In the genomic region with DNA sequence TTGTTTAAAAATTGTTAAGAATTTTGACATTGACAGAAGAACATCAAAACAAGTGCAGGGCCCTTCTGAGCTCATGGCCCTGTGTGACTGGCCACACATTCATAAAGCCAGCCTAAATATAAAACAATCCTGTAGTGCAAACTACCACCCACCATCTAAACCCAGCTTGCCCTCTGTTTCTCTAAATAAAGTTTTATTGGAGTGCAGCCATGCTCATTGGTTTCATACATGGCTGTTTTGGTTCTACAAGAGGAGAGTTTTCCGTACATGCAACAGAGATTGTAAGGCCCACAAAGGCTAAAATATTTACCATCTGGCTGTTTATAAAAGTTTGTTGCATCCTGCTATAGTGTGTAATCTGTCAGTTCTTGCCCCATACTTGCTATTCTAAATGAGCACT, we compare ENCODE assay signal across 33 cellular contexts.
"Had no signal": no experiment of that assay in that cellular context is flagged by ENCODE, and none has a peak within 500 bp of the region (broad histone marks: within the 10 kb centered on the region; RNA-seq: fewer than 3 reads in every experiment).

No MANE protein-coding gene starts in this region.

- H3K79me2 ChIP-seq: parathyroid adenoma had no signal

- H3K4me2 ChIP-seq: smooth muscle cell had no signal

- H3K9me3 ChIP-seq: neutrophil, ovary, psoas muscle, spleen, stomach, thoracic aorta, thyroid gland, tibial nerve, upper lobe of left lung, vagina had no signal

- H3K27me3 Mint-ChIP-seq: naive B cell; progenitor cell of endocrine pancreas; stimulated activated memory B cell treated with anti-CD40 and anti-IgM and Interleukin-4, amounts not matched to agents 10 μg/mL and 1 μg/mL and 100 μg/mL, for 72 hours had no signal

- H3K4me3 Mint-ChIP-seq: naive B cell; naive thymus-derived CD8-positive, alpha-beta T cell; natural killer cell treated with Interleukin-12 subunit alpha and Interleukin-12 subunit beta and Interleukin-15 and Interleukin-18, amount 100 ng/mL, for 72 hours; nephron progenitor cell; neural crest cell; stimulated activated memory B cell treated with anti-CD40 and anti-IgM and Interleukin-4, amounts not matched to agents 10 μg/mL and 1 μg/mL and 100 μg/mL, for 72 hours; stimulated activated naive CD8-positive, alpha-beta T cell treated with anti-CD3 and anti-CD28 coated beads, Interleukin-15, Interleukin-2, amounts not matched to agents 100 ng/mL and 50 ng/mL, for 24 hours had no signal

- H3K36me3 Mint-ChIP-seq: naive B cell; natural killer cell treated with Interleukin-12 subunit alpha and Interleukin-12 subunit beta and Interleukin-15 and Interleukin-18, amount 100 ng/mL, for 72 hours; stimulated activated memory B cell treated with anti-CD40 and anti-IgM and Interleukin-4, amounts not matched to agents 10 μg/mL and 1 μg/mL and 100 μg/mL, for 72 hours had no signal

- H3K27ac ChIP-seq: neutrophil, ovary, parathyroid adenoma, psoas muscle, skin epidermis, spleen, stomach, thoracic aorta, thyroid gland, tibial nerve, upper lobe of left lung, vagina had no signal

- H3K4me1 Mint-ChIP-seq: naive B cell; naive thymus-derived CD8-positive, alpha-beta T cell; nephron progenitor cell; neural crest cell; stimulated activated memory B cell treated with anti-CD40 and anti-IgM and Interleukin-4, amounts not matched to agents 10 μg/mL and 1 μg/mL and 100 μg/mL, for 72 hours had no signal

- H3K4me3 ChIP-seq: ovary, psoas muscle, skin epidermis, smooth muscle cell, spleen, stomach, thoracic aorta, thyroid gland, tibial nerve, upper lobe of left lung, vagina had no signal

- DNase-seq: naive B cell; naive thymus-derived CD8-positive, alpha-beta T cell; nephron progenitor cell; nucleus accumbens; ovary; posterior cingulate gyrus; psoas muscle; right cardiac atrium; spleen; stimulated activated CD4-positive, alpha-beta T cell treated with anti-CD3 and anti-CD28 coated beads, Interleukin-12 subunit alpha, Interleukin-12 subunit beta, amount 100 ng/mL, for 4 hours; stimulated activated CD4-positive, alpha-beta T cell treated with anti-CD3 and anti-CD28 coated beads, Interleukin-1b, Interleukin-23, amount 100 ng/mL, for 48 hours; stimulated activated CD4-positive, alpha-beta T cell treated with anti-CD3 and anti-CD28 coated beads, Interleukin-4, amount 100 ng/mL, for 1 hour; stimulated activated CD4-positive, alpha-beta T cell treated with anti-CD3 and anti-CD28 coated beads, Interleukin-4, amount 100 ng/mL, for 4 hours; stimulated activated CD8-positive, alpha-beta memory T cell treated with anti-CD3 and anti-CD28 coated beads, Interleukin-4, amount 100 ng/mL, for 48 hours; stimulated activated naive CD4-positive, alpha-beta T cell treated with Interleukin-2 at 50 U/mL for 16 hours; stomach; thyroid gland; trophoblast cell; upper lobe of left lung had no signal

- H3K9ac ChIP-seq: parathyroid adenoma had no signal

- H3K9me3 Mint-ChIP-seq: natural killer cell treated with Interleukin-12 subunit alpha and Interleukin-12 subunit beta and Interleukin-15 and Interleukin-18, amount 100 ng/mL, for 72 hours had no signal

- H3K27ac Mint-ChIP-seq: naive B cell; naive thymus-derived CD8-positive, alpha-beta T cell; natural killer cell treated with Interleukin-12 subunit alpha and Interleukin-12 subunit beta and Interleukin-15 and Interleukin-18, amount 100 ng/mL, for 72 hours; nephron progenitor cell; progenitor cell of endocrine pancreas; stimulated activated memory B cell treated with anti-CD40 and anti-IgM and Interleukin-4, amounts not matched to agents 10 μg/mL and 1 μg/mL and 100 μg/mL, for 72 hours; stimulated activated naive CD8-positive, alpha-beta T cell treated with anti-CD3 and anti-CD28 coated beads, Interleukin-15, Interleukin-2, amounts not matched to agents 100 ng/mL and 50 ng/mL, for 24 hours had no signal

- H3K36me3 ChIP-seq: neutrophil, ovary, spleen, stomach, thoracic aorta, thyroid gland, tibial nerve, upper lobe of left lung, vagina had no signal

- H3K27me3 ChIP-seq: neutrophil, ovary, spleen, stomach, thyroid gland, tibial nerve, upper lobe of left lung, vagina had no signal

- H3K4me1 ChIP-seq: parathyroid adenoma, psoas muscle, spleen, stomach, thyroid gland, tibial nerve, upper lobe of left lung, vagina had no signal

- H2AFZ ChIP-seq: parathyroid adenoma had no signal

- ATAC-seq: naive thymus-derived CD8-positive, alpha-beta T cell; natural killer cell treated with Interleukin-12 subunit alpha and Interleukin-12 subunit beta and Interleukin-15 and Interleukin-18, amount 100 ng/mL, for 72 hours; psoas muscle; right cardiac atrium; sciatic nerve; stimulated activated memory B cell treated with anti-CD40 and anti-IgM and Interleukin-4, amounts not matched to agents 10 μg/mL and 1 μg/mL and 100 μg/mL, for 72 hours had no signal

- FAIRE-seq: urothelium cell line had no signal
